ENCODE assay signal across 10 cellular contexts in the genomic region with DNA sequence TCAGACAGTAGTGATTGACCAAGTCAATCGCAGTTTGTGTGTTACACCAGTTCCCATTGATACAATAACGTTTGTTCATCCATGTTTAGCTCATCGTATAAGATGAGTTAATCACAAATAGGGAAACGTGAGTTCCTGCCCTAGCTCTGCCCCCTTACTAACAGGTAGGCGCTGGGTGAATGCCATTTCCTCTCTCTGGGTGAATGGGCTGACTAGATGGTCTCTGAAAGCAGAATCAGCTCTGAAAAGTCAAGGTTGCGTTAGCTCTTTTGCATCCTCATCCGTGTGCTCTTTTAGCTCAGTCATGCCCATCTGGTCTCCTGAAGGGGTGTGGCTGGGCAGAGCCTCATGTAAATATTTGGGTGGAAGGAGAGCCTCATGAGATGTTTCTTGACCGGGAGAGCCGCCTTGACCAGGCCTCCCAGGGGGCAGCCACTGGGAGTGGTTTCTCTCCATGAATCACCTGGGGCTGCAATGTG.
DNase-seq lines count a peak whose midpoint lies in the region; ATAC-seq, FAIRE-seq and TF ChIP-seq lines count a peak whose summit lies in the region.
"Had no signal": no experiment of that assay in that cellular context is flagged by ENCODE, and none has a peak within 500 bp of the region (broad histone marks: within the 10 kb centered on the region; RNA-seq: fewer than 3 reads in every experiment).

No MANE protein-coding gene starts in this region.

- DNase-seq in GM12891 (ENCODE audit: insufficient read length, low spot score) (no peak), OCI-M2 (lab: John Stamatoyannopoulos, UW; ENCODE audit: unreplicated experiment) (no peak), NCI-H524 (lab: John Stamatoyannopoulos, UW) (no peak), CD14-positive monocyte (ENCODE audit: low spot score) (no peak), NOMO-1 treated with DMSO at 0.1 percent for 48 hours (lab: John Stamatoyannopoulos, UW; ENCODE audit: unreplicated experiment) (no peak)
- DNase-seq in activated naive CD8-positive, alpha-beta T cell treated with anti-CD3 and anti-CD28 coated beads, Interleukin-2, amount 10 ng/mL, durations not matched to agents 7 days and 5 days, result no peak
- DNase-seq: islet precursor cell, NCI-H524 treated with DMSO at 0.1 percent for 48 hours had no signal

- H3K4me3 Mint-ChIP-seq in activated naive CD8-positive, alpha-beta T cell treated with anti-CD3 and anti-CD28 coated beads, Interleukin-2, amount 10 ng/mL, durations not matched to agents 7 days and 5 days, result peak overlapping the region; percentile 36
- no peak overlapping the region for H3K4me3 Mint-ChIP-seq in CD14-positive monocyte

- ATAC-seq in GM19438 (IDR thresholded peaks at IDR 0.05; ENCODE audit: low read depth, unreplicated experiment) (peak; percentile 39), HG03097 (IDR thresholded peaks at IDR 0.05; ENCODE audit: low FRiP score, unreplicated experiment) (peak; percentile 50)
- no peak for ATAC-seq in activated naive CD8-positive, alpha-beta T cell treated with anti-CD3 and anti-CD28 coated beads, Interleukin-2, amount 10 ng/mL, durations not matched to agents 7 days and 5 days (ENCODE audit: low read depth)

- TF ChIP-seq CTCF in CD14-positive monocyte (IDR thresholded peaks at IDR 0.05), result no peak

- peaks cover 2% of the 10 kb centered on the region for H3K9me3 Mint-ChIP-seq in activated naive CD8-positive, alpha-beta T cell treated with anti-CD3 and anti-CD28 coated beads, Interleukin-2, amount 10 ng/mL, durations not matched to agents 7 days and 5 days
- no peaks in the 10 kb centered on the region for H3K9me3 Mint-ChIP-seq in CD14-positive monocyte

- peak; percentile 82 for FAIRE-seq in GM12891 (lab: Jason Lieb, UNC)

- POLR2A ChIA-PET in activated naive CD8-positive, alpha-beta T cell treated with anti-CD3 and anti-CD28 coated beads, Interleukin-2, amount 10 ng/mL, durations not matched to agents 7 days and 5 days (lab: Charles Lee), result interaction anchor here (0.6 to 9.5 kb wide), 6 partner anchors 11 to 110 kb away, joined by 5 to 133 read pairs (median 44); partner anchors contain the start of gene RASGRP1

- H3K4me1 Mint-ChIP-seq in activated naive CD8-positive, alpha-beta T cell treated with anti-CD3 and anti-CD28 coated beads, Interleukin-2, amount 10 ng/mL, durations not matched to agents 7 days and 5 days, result peaks cover 67% of the 10 kb centered on the region
- peaks cover 39% of the 10 kb centered on the region for H3K4me1 Mint-ChIP-seq in CD14-positive monocyte

- intact Hi-C loops in CD14-positive monocyte (cut with micrococcal nuclease), result no loop called here

- H3K27ac Mint-ChIP-seq in activated naive CD8-positive, alpha-beta T cell treated with anti-CD3 and anti-CD28 coated beads, Interleukin-2, amount 10 ng/mL, durations not matched to agents 7 days and 5 days, result peak overlapping the region; percentile 94
- H3K27ac Mint-ChIP-seq in CD14-positive monocyte, result no peak overlapping the region

- peaks cover 8% of the 10 kb centered on the region for H3K36me3 Mint-ChIP-seq in activated naive CD8-positive, alpha-beta T cell treated with anti-CD3 and anti-CD28 coated beads, Interleukin-2, amount 10 ng/mL, durations not matched to agents 7 days and 5 days
- no peaks in the 10 kb centered on the region for H3K36me3 Mint-ChIP-seq in CD14-positive monocyte

- H3K27me3 Mint-ChIP-seq in activated naive CD8-positive, alpha-beta T cell treated with anti-CD3 and anti-CD28 coated beads, Interleukin-2, amount 10 ng/mL, durations not matched to agents 7 days and 5 days, result no peaks in the 10 kb centered on the region
- peaks cover 0 to 3% (median 2%) of the 10 kb centered on the region in 3 donors for H3K27me3 Mint-ChIP-seq in CD14-positive monocyte (ENCODE audit: low read depth in 3 of 3)

- TF ChIP-seq POLR2A in GM12891 (IDR thresholded peaks at IDR 0.05; ENCODE audit: low read depth, low read length), result no peak

TF ChIP-seq in GM12891, 5 proteins besides CTCF, POLR2A, EP300 and RAD21:
- TF ChIP-seq SPI1 (IDR thresholded peaks at IDR 0.05; ENCODE audit: low read depth, low read length), result peak; percentile 37; the same call in 1 of the 2 replicates
- no peak for TF ChIP-seq POLR2AphosphoS5 (IDR thresholded peaks at IDR 0.05; ENCODE audit: low read depth, low read length)
- no peak for TF ChIP-seq TAF1 (IDR thresholded peaks at IDR 0.05; ENCODE audit: low read depth, low read length)
